In the genomic region with DNA sequence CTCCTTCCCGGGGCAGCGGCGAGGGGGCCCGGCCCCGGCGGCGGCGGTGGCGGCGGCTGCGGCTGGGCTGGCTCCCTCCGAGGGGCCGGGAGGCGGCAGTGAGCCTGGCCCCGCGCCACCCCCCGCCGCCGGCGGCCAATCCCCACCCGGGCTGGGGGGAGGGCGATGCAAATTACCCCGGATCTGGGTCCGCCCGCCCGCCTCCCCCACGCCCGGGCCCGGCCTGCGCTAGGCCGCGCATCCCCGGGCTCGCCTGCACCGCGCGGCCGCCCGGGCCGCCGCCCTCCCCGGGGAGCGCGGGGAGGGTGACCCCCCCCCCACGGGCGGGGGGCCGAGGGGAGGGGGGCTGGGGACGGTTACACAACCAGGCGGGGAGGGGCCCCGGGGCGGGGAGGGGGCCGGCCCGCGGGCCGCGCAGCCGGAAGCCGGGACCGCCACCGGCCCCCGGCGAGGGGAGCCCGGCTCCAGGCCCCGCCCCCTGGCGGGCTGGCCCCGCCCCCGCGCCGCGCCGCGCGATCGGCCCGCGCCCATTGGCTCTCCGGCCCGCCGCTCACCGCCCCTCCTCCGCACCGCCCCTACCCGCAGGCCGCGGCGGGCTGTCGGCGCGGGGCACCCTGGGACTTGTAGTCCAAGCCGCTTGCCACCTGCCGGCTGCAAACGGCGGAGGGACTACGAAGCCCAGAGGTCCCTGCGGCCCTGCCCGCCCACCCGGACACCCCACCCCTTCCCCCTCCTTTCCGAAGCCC, we compare ENCODE assay signal across 1 cellular context.
TF ChIP-seq lines count a peak whose summit lies in the region.

No MANE protein-coding gene starts in this region.

TF ChIP-seq in HepG2, 621 proteins besides CTCF, POLR2A, EP300 and RAD21 (continued from another document and continues in another):
- TF ChIP-seq, protein P1, sequence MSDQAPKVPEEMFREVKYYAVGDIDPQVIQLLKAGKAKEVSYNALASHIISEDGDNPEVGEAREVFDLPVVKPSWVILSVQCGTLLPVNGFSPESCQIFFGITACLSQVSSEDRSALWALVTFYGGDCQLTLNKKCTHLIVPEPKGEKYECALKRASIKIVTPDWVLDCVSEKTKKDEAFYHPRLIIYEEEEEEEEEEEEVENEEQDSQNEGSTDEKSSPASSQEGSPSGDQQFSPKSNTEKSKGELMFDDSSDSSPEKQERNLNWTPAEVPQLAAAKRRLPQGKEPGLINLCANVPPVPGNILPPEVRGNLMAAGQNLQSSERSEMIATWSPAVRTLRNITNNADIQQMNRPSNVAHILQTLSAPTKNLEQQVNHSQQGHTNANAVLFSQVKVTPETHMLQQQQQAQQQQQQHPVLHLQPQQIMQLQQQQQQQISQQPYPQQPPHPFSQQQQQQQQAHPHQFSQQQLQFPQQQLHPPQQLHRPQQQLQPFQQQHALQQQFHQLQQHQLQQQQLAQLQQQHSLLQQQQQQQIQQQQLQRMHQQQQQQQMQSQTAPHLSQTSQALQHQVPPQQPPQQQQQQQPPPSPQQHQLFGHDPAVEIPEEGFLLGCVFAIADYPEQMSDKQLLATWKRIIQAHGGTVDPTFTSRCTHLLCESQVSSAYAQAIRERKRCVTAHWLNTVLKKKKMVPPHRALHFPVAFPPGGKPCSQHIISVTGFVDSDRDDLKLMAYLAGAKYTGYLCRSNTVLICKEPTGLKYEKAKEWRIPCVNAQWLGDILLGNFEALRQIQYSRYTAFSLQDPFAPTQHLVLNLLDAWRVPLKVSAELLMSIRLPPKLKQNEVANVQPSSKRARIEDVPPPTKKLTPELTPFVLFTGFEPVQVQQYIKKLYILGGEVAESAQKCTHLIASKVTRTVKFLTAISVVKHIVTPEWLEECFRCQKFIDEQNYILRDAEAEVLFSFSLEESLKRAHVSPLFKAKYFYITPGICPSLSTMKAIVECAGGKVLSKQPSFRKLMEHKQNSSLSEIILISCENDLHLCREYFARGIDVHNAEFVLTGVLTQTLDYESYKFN (CRISPR knock-in tag; conservative IDR thresholded peaks at IDR 0.05) = no peak
- no peak for TF ChIP-seq BATF2 (CRISPR knock-in tag; IDR thresholded peaks at IDR 0.05)
- TF ChIP-seq THAP11 (CRISPR knock-in tag; IDR thresholded peaks at IDR 0.05) = peak; percentile 97
- TF ChIP-seq ARNT (IDR thresholded peaks at IDR 0.05) = no peak
- TF ChIP-seq ZNF777 (CRISPR knock-in tag; IDR thresholded peaks at IDR 0.05) = no peak
- TF ChIP-seq HNRNPK (IDR thresholded peaks at IDR 0.05; ENCODE audit: low read depth, low read length, poor library complexity, severe bottlenecking) = peak; percentile 95
- TF ChIP-seq PRPF4 (IDR thresholded peaks at IDR 0.05; ENCODE audit: low read depth, low read length, poor library complexity, severe bottlenecking) = no peak
- peak; percentile 28; the same call in 1 of the 2 replicates for TF ChIP-seq MYC (CRISPR knock-in tag; IDR thresholded peaks at IDR 0.05; ENCODE audit: borderline replicate concordance)
- no peak for TF ChIP-seq ZNF292 (CRISPR knock-in tag; IDR thresholded peaks at IDR 0.05; ENCODE audit: borderline replicate concordance, low read depth)
- no peak for TF ChIP-seq ZNF251 (CRISPR knock-in tag; IDR thresholded peaks at IDR 0.05)
- TF ChIP-seq, protein P2, sequence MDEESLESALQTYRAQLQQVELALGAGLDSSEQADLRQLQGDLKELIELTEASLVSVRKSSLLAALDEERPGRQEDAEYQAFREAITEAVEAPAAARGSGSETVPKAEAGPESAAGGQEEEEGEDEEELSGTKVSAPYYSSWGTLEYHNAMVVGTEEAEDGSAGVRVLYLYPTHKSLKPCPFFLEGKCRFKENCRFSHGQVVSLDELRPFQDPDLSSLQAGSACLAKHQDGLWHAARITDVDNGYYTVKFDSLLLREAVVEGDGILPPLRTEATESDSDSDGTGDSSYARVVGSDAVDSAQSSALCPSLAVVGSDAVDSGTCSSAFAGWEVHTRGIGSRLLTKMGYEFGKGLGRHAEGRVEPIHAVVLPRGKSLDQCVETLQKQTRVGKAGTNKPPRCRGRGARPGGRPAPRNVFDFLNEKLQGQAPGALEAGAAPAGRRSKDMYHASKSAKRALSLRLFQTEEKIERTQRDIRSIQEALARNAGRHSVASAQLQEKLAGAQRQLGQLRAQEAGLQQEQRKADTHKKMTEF (CRISPR knock-in tag; IDR thresholded peaks at IDR 0.05) = 0 out of 2 replicates have a peak, but pooled peaks have one; percentile 23
- TF ChIP-seq IKZF1 (IDR thresholded peaks at IDR 0.05) = no peak
- TF ChIP-seq NONO (IDR thresholded peaks at IDR 0.05) = no peak
- TF ChIP-seq NONO (CRISPR knock-in tag; conservative IDR thresholded peaks at IDR 0.05) = 0 out of 2 replicates have a peak, but pooled peaks have one; percentile 6
- no peak for TF ChIP-seq ARNT2 (CRISPR knock-in tag; IDR thresholded peaks at IDR 0.05; ENCODE audit: low read depth)
- peak; percentile 58 for TF ChIP-seq GABPA (IDR thresholded peaks at IDR 0.05; ENCODE audit: low read depth, low read length)
- peak; percentile 59; the same call in 1 of the 2 replicates for TF ChIP-seq GABPA (CRISPR knock-in tag; IDR thresholded peaks at IDR 0.05; ENCODE audit: low read depth)
- TF ChIP-seq SP5 (CRISPR knock-in tag; IDR thresholded peaks at IDR 0.05; ENCODE audit: borderline replicate concordance, low read depth) = peak; percentile 43; the same call in 1 of the 2 replicates
- TF ChIP-seq, protein P3, sequence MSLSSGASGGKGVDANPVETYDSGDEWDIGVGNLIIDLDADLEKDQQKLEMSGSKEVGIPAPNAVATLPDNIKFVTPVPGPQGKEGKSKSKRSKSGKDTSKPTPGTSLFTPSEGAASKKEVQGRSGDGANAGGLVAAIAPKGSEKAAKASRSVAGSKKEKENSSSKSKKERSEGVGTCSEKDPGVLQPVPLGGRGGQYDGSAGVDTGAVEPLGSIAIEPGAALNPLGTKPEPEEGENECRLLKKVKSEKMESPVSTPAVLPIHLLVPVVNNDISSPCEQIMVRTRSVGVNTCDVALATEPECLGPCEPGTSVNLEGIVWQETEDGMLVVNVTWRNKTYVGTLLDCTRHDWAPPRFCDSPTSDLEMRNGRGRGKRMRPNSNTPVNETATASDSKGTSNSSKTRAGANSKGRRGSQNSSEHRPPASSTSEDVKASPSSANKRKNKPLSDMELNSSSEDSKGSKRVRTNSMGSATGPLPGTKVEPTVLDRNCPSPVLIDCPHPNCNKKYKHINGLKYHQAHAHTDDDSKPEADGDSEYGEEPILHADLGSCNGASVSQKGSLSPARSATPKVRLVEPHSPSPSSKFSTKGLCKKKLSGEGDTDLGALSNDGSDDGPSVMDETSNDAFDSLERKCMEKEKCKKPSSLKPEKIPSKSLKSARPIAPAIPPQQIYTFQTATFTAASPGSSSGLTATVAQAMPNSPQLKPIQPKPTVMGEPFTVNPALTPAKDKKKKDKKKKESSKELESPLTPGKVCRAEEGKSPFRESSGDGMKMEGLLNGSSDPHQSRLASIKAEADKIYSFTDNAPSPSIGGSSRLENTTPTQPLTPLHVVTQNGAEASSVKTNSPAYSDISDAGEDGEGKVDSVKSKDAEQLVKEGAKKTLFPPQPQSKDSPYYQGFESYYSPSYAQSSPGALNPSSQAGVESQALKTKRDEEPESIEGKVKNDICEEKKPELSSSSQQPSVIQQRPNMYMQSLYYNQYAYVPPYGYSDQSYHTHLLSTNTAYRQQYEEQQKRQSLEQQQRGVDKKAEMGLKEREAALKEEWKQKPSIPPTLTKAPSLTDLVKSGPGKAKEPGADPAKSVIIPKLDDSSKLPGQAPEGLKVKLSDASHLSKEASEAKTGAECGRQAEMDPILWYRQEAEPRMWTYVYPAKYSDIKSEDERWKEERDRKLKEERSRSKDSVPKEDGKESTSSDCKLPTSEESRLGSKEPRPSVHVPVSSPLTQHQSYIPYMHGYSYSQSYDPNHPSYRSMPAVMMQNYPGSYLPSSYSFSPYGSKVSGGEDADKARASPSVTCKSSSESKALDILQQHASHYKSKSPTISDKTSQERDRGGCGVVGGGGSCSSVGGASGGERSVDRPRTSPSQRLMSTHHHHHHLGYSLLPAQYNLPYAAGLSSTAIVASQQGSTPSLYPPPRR (CRISPR knock-in tag; IDR thresholded peaks at IDR 0.05; ENCODE audit: borderline replicate concordance) = no peak
- peak; percentile 92 for TF ChIP-seq HCFC1 (IDR thresholded peaks at IDR 0.05; ENCODE audit: low read depth, low read length)
- no peak for TF ChIP-seq ARHGAP35 (CRISPR knock-in tag; IDR thresholded peaks at IDR 0.05; ENCODE audit: borderline replicate concordance)
- 0 out of 2 replicates have a peak, but pooled peaks have one; percentile 14 for TF ChIP-seq ARID5B (CRISPR knock-in tag; IDR thresholded peaks at IDR 0.05)
- TF ChIP-seq ZNF207 (IDR thresholded peaks at IDR 0.05; ENCODE audit: borderline replicate concordance) = no peak
- no peak for TF ChIP-seq ZNF614 (CRISPR knock-in tag; IDR thresholded peaks at IDR 0.05; ENCODE audit: borderline replicate concordance)
- 0 out of 2 replicates have a peak, but pooled peaks have one; percentile 26 for TF ChIP-seq FOSL2 (CRISPR knock-in tag; IDR thresholded peaks at IDR 0.05)
- no peak for TF ChIP-seq FOSL1 (CRISPR knock-in tag; IDR thresholded peaks at IDR 0.05; ENCODE audit: borderline replicate concordance)
- TF ChIP-seq POLR2G (IDR thresholded peaks at IDR 0.05; ENCODE audit: low read depth, low read length) = peak; percentile 43; the same call in 1 of the 2 replicates
- peak; percentile 4 for TF ChIP-seq HNRNPLL (IDR thresholded peaks at IDR 0.05; ENCODE audit: low read depth, low read length, poor library complexity, severe bottlenecking)
- no peak for TF ChIP-seq PTBP1 (IDR thresholded peaks at IDR 0.05; ENCODE audit: low read depth, low read length, poor library complexity, severe bottlenecking)
- TF ChIP-seq, protein P4, sequence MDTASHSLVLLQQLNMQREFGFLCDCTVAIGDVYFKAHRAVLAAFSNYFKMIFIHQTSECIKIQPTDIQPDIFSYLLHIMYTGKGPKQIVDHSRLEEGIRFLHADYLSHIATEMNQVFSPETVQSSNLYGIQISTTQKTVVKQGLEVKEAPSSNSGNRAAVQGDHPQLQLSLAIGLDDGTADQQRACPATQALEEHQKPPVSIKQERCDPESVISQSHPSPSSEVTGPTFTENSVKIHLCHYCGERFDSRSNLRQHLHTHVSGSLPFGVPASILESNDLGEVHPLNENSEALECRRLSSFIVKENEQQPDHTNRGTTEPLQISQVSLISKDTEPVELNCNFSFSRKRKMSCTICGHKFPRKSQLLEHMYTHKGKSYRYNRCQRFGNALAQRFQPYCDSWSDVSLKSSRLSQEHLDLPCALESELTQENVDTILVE (CRISPR knock-in tag; IDR thresholded peaks at IDR 0.05) = peak; percentile 43; the same call in 1 of the 2 replicates
- peak; percentile 84 for TF ChIP-seq ZFY (CRISPR knock-in tag; IDR thresholded peaks at IDR 0.05)
- TF ChIP-seq ZNF879 (CRISPR knock-in tag; IDR thresholded peaks at IDR 0.05) = no peak
- no peak for TF ChIP-seq HDAC6 (IDR thresholded peaks at IDR 0.05; ENCODE audit: low read depth, low read length)
- TF ChIP-seq ZNF788 (CRISPR knock-in tag; IDR thresholded peaks at IDR 0.05; ENCODE audit: borderline replicate concordance) = peak; percentile 23; the same call in 1 of the 2 replicates
- no peak for TF ChIP-seq TGIF2 (CRISPR knock-in tag; IDR thresholded peaks at IDR 0.05)
- TF ChIP-seq ZEB1 (IDR thresholded peaks at IDR 0.05; ENCODE audit: insufficient replicate concordance, low read depth) = no peak
- no peak for TF ChIP-seq KLF15 (CRISPR knock-in tag; IDR thresholded peaks at IDR 0.05; ENCODE audit: borderline replicate concordance)
- no peak for TF ChIP-seq ZNF530 (CRISPR knock-in tag; IDR thresholded peaks at IDR 0.05; ENCODE audit: low read depth)
- no peak for TF ChIP-seq PITX1 (CRISPR knock-in tag; IDR thresholded peaks at IDR 0.05)
- no peak for TF ChIP-seq KLF6 (CRISPR knock-in tag; IDR thresholded peaks at IDR 0.05)
- no peak for TF ChIP-seq KMT2B (CRISPR knock-in tag; IDR thresholded peaks at IDR 0.05)
- TF ChIP-seq PHF21A (CRISPR knock-in tag; IDR thresholded peaks at IDR 0.05) = no peak
- TF ChIP-seq, protein P5, sequence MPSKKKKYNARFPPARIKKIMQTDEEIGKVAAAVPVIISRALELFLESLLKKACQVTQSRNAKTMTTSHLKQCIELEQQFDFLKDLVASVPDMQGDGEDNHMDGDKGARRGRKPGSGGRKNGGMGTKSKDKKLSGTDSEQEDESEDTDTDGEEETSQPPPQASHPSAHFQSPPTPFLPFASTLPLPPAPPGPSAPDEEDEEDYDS (CRISPR knock-in tag; IDR thresholded peaks at IDR 0.05) = peak; percentile 44; the same call in 1 of the 2 replicates
- TF ChIP-seq FOXA3 (CRISPR knock-in tag; IDR thresholded peaks at IDR 0.05) = no peak
